ENCODE assay signal across 20 cellular contexts in genomic region chr5:169811023-169811422, GRCh38.
DNase-seq lines count a peak whose midpoint lies in the region; ATAC-seq, FAIRE-seq and TF ChIP-seq lines count a peak whose summit lies in the region.
"Had no signal": no experiment of that assay in that cellular context is flagged by ENCODE, and none has a peak within 500 bp of the region (broad histone marks: within the 10 kb centered on the region; RNA-seq: fewer than 3 reads in every experiment).

No MANE protein-coding gene starts in this region.

- no peak overlapping the region for H2AFZ ChIP-seq in H1 (ENCODE audit: low read length)

- no peaks in the 10 kb centered on the region for H3K27me3 ChIP-seq in CD4-positive, CD25-positive, alpha-beta regulatory T cell (ENCODE audit: control insufficient read depth, insufficient read depth, low read length)
- H3K27me3 ChIP-seq in H1 (replicated peaks in 1 of 4; ENCODE audit: control insufficient read depth in 3 of 4, extremely low read depth in 1 of 4, insufficient read depth in 3 of 4, low read length in 3 of 4) = peaks cover 0 to 2% (median 0%) of the 10 kb centered on the region in 4 experiments; a peak in 1 of 7 replicates

- no peak for DNase-seq in CD4-positive, CD25-positive, alpha-beta regulatory T cell
- DNase-seq in H1 (ENCODE audit: low read depth in 1 of 2, low spot score in 2 of 2) (no peak), nephron progenitor cell (peak; percentile 15), WTC11 (ENCODE audit: low spot score) (no peak), NCI-H2081 treated with DMSO at 0.1 percent for 48 hours (lab: John Stamatoyannopoulos, UW) (no peak)
- DNase-seq in activated naive CD4-positive, alpha-beta T cell treated with anti-CD3 and anti-CD28 coated beads, Interleukin-2, amount 10 ng/mL, durations not matched to agents 7 days and 5 days = no peak
- DNase-seq: AML-193; Calu3; CD4-positive, alpha-beta memory T cell; DMS79 treated with DMSO at 0.1 percent for 48 hours; GF-D8; HCEC 1CT; IMR-90 had no signal

- no peak for TF ChIP-seq CTCF in H1 (IDR thresholded peaks at IDR 0.05; ENCODE audit: control extremely low read depth in 1 of 3, insufficient read depth in 1 of 3, low read depth in 1 of 3, low read length in 3 of 3)
- TF ChIP-seq CTCF in nephron progenitor cell (IDR thresholded peaks at IDR 0.05) = no peak
- TF ChIP-seq CTCF in WTC11 (IDR thresholded peaks at IDR 0.05) = no peak

- peaks cover 0 to 1% (median 0%) of the 10 kb centered on the region in 7 donors for H3K9me3 Mint-ChIP-seq in CD4-positive, CD25-positive, alpha-beta regulatory T cell
- H3K9me3 Mint-ChIP-seq in nephron progenitor cell (peaks cover 3% of the 10 kb centered on the region), WTC11 (peaks cover 14% of the 10 kb centered on the region)
- no peaks in the 10 kb centered on the region for H3K9me3 Mint-ChIP-seq in stimulated activated memory B cell treated with anti-CD40 and anti-IgM and Interleukin-4, amounts not matched to agents 10 μg/mL and 1 μg/mL and 100 μg/mL, for 72 hours
- no peaks in the 10 kb centered on the region for H3K9me3 Mint-ChIP-seq in activated naive CD4-positive, alpha-beta T cell treated with anti-CD3 and anti-CD28 coated beads, Interleukin-2, amount 10 ng/mL, durations not matched to agents 7 days and 5 days
- H3K9me3 Mint-ChIP-seq: CD4-positive, alpha-beta memory T cell had no signal

- H4K91ac ChIP-seq in H1 (replicated peaks; ENCODE audit: insufficient read length, low read length) = peak overlapping the region; percentile 16

- H2BK5ac ChIP-seq in H1 (ENCODE audit: low read depth, low read length) = no peak overlapping the region

- peaks cover 54% of the 10 kb centered on the region for H3K36me3 Mint-ChIP-seq in CD4-positive, CD25-positive, alpha-beta regulatory T cell
- H3K36me3 Mint-ChIP-seq in nephron progenitor cell (ENCODE audit: low read depth) (no peaks in the 10 kb centered on the region), WTC11 (peaks cover 11% of the 10 kb centered on the region)
- H3K36me3 Mint-ChIP-seq in stimulated activated memory B cell treated with anti-CD40 and anti-IgM and Interleukin-4, amounts not matched to agents 10 μg/mL and 1 μg/mL and 100 μg/mL, for 72 hours = peaks cover 61% of the 10 kb centered on the region
- H3K36me3 Mint-ChIP-seq in activated naive CD4-positive, alpha-beta T cell treated with anti-CD3 and anti-CD28 coated beads, Interleukin-2, amount 10 ng/mL, durations not matched to agents 7 days and 5 days = peaks cover 52% of the 10 kb centered on the region

- no peaks in the 10 kb centered on the region for H3K79me1 ChIP-seq in H1 (ENCODE audit: low read depth, low read length)

- no peak for FAIRE-seq in H1 (lab: Jason Lieb, UNC)
- FAIRE-seq: A549, GM19239, H54, HTR-8/SVneo had no signal

- peaks cover 62% of the 10 kb centered on the region for H3K36me3 ChIP-seq in CD4-positive, CD25-positive, alpha-beta regulatory T cell (ENCODE audit: control insufficient read depth, insufficient read depth, low read length)
- H3K36me3 ChIP-seq in H1 (ENCODE audit: control insufficient read depth in 2 of 4, insufficient read depth in 4 of 4, low read length in 3 of 4) = no peaks in the 10 kb centered on the region

- no peak overlapping the region for H3K4me3 Mint-ChIP-seq in CD4-positive, CD25-positive, alpha-beta regulatory T cell
- H3K4me3 Mint-ChIP-seq in nephron progenitor cell (no peak overlapping the region), WTC11 (no peak overlapping the region)
- no peak overlapping the region for H3K4me3 Mint-ChIP-seq in stimulated activated memory B cell treated with anti-CD40 and anti-IgM and Interleukin-4, amounts not matched to agents 10 μg/mL and 1 μg/mL and 100 μg/mL, for 72 hours
- no peak overlapping the region for H3K4me3 Mint-ChIP-seq in activated naive CD4-positive, alpha-beta T cell treated with anti-CD3 and anti-CD28 coated beads, Interleukin-2, amount 10 ng/mL, durations not matched to agents 7 days and 5 days
- H3K4me3 Mint-ChIP-seq: CD4-positive, alpha-beta memory T cell had no signal

- H2AK5ac ChIP-seq in H1 (ENCODE audit: low read depth, low read length) = no peak overlapping the region

- no peak overlapping the region for H3K18ac ChIP-seq in H1 (ENCODE audit: extremely low read depth, low read length)

- H3K4me1 ChIP-seq in CD4-positive, CD25-positive, alpha-beta regulatory T cell (ENCODE audit: control insufficient read depth, insufficient read depth, low read length, poor library complexity, severe bottlenecking) = no peaks in the 10 kb centered on the region
- H3K4me1 ChIP-seq in H1 (replicated peaks in 1 of 4; ENCODE audit: control insufficient read depth in 3 of 4, insufficient read depth in 4 of 4, low read length in 3 of 4) = peaks cover 2 to 33% (median 24%) of the 10 kb centered on the region in 4 experiments
- H3K4me1 ChIP-seq: A549 had no signal

- H3K23me2 ChIP-seq in H1 (ENCODE audit: low read depth, low read length) = 0 out of 2 replicates have a peak, but pooled peaks cover 1% of the 10 kb centered on the region

- H3K79me2 ChIP-seq in H1 (ENCODE audit: control insufficient read depth in 1 of 2, insufficient read depth in 2 of 2, low read length in 2 of 2) = no peaks in the 10 kb centered on the region

- peak overlapping the region; percentile 44; the same call in 1 of the 2 replicates for H2BK12ac ChIP-seq in H1 (ENCODE audit: low read depth, low read length)

- H4K20me1 ChIP-seq in H1 (replicated peaks in 1 of 2; ENCODE audit: control insufficient read depth in 1 of 2, insufficient read depth in 2 of 2, low read length in 2 of 2) = no peaks in the 10 kb centered on the region

- 95% methylated on average over 5 of the region's 5 CpGs; no CpG with 5 or more reads in 1 of the 2 experiments for WGBS in H1 (ENCODE audit: extremely low coverage in 1 of 2, insufficient coverage in 1 of 2, insufficient read length in 1 of 2, insufficient replicate concordance in 2 of 2, low coverage in 1 of 2, low lambda C conversion rate in 2 of 2, missing lambda C conversion rate in 1 of 2), 2 experiments

- POLR2A ChIA-PET in H1 (lab: Charles Lee; ENCODE audit: partially characterized antibody) = interaction anchor here (0.9 kb wide), 1 partner anchor 46 kb away, joined by 3 read pairs; no protein-coding TSS in a partner anchor
- POLR2A ChIA-PET in WTC11 (lab: Charles Lee) = no interaction called here

- H3K9ac ChIP-seq in H1 (replicated peaks in 1 of 4; ENCODE audit: extremely low read depth in 1 of 4, low read depth in 3 of 4, low read length in 3 of 4) = no peak overlapping the region

- H3K27ac ChIP-seq in CD4-positive, CD25-positive, alpha-beta regulatory T cell (ENCODE audit: insufficient read depth, low read length, poor library complexity, severe bottlenecking) = no peak overlapping the region
- no peak overlapping the region for H3K27ac ChIP-seq in H1 (ENCODE audit: low read depth, low read length)
- H3K27ac ChIP-seq: 22Rv1, A549, C4-2B had no signal

- CTCF ChIA-PET in H1 (lab: Charles Lee; ENCODE audit: partially characterized antibody) = interaction anchor here (0.7 to 3.8 kb wide), 5 partner anchors 8 to 169 kb away, joined by 3 to 18 read pairs (median 4); partner anchors contain the start of gene INSYN2B
- CTCF ChIA-PET in WTC11 (lab: Charles Lee) = interaction anchor here (1.5 kb wide), 1 partner anchor 169 kb away, joined by 6 read pairs; the partner anchor contains the start of gene INSYN2B
- CTCF ChIA-PET in activated naive CD4-positive, alpha-beta T cell treated with anti-CD3 and anti-CD28 coated beads, Interleukin-2, amount 10 ng/mL, durations not matched to agents 7 days and 5 days (lab: Charles Lee) = no interaction called here

- no peak overlapping the region for H3K4ac ChIP-seq in H1 (replicated peaks; ENCODE audit: insufficient read length, low read depth, low read length)

- no peak overlapping the region for H4K5ac ChIP-seq in H1 (ENCODE audit: insufficient read length, low read depth, low read length)

- H2BK15ac ChIP-seq in H1 (ENCODE audit: low read length) = no peak overlapping the region

- no peak overlapping the region for H3K4me3 ChIP-seq in CD4-positive, CD25-positive, alpha-beta regulatory T cell (ENCODE audit: low read depth, low read length)
- H3K4me3 ChIP-seq in H1 (ENCODE audit: extremely low read depth in 1 of 4, insufficient read depth in 2 of 4, low read depth in 3 of 4, low read length in 4 of 4) = no peak overlapping the region
- H3K4me3 ChIP-seq: A549 had no signal

- H3K27me3 Mint-ChIP-seq in CD4-positive, CD25-positive, alpha-beta regulatory T cell = no peaks in the 10 kb centered on the region
- H3K27me3 Mint-ChIP-seq in nephron progenitor cell (ENCODE audit: low read depth, poor library complexity) (peaks cover 14% of the 10 kb centered on the region), WTC11 (ENCODE audit: low read depth) (peaks cover 9% of the 10 kb centered on the region)
- H3K27me3 Mint-ChIP-seq in stimulated activated memory B cell treated with anti-CD40 and anti-IgM and Interleukin-4, amounts not matched to agents 10 μg/mL and 1 μg/mL and 100 μg/mL, for 72 hours = no peaks in the 10 kb centered on the region
- H3K27me3 Mint-ChIP-seq in activated naive CD4-positive, alpha-beta T cell treated with anti-CD3 and anti-CD28 coated beads, Interleukin-2, amount 10 ng/mL, durations not matched to agents 7 days and 5 days = no peaks in the 10 kb centered on the region
- H3K27me3 Mint-ChIP-seq: CD4-positive, alpha-beta memory T cell had no signal

- H3K27ac Mint-ChIP-seq in CD4-positive, CD25-positive, alpha-beta regulatory T cell = peak overlapping the region in 2 of 3 donors; percentile 9 to 21
- H3K27ac Mint-ChIP-seq in nephron progenitor cell (no peak overlapping the region), WTC11 (no peak overlapping the region)
- H3K27ac Mint-ChIP-seq in stimulated activated memory B cell treated with anti-CD40 and anti-IgM and Interleukin-4, amounts not matched to agents 10 μg/mL and 1 μg/mL and 100 μg/mL, for 72 hours = peak overlapping the region; percentile 53
- H3K27ac Mint-ChIP-seq in activated naive CD4-positive, alpha-beta T cell treated with anti-CD3 and anti-CD28 coated beads, Interleukin-2, amount 10 ng/mL, durations not matched to agents 7 days and 5 days = no peak overlapping the region

- no peak overlapping the region for H3K4me2 ChIP-seq in H1 (ENCODE audit: insufficient read depth in 1 of 2, low read depth in 2 of 2, low read length in 2 of 2)
- H3K4me2 ChIP-seq: A549 had no signal

- H3K9me3 ChIP-seq in CD4-positive, CD25-positive, alpha-beta regulatory T cell (ENCODE audit: control insufficient read depth in 2 of 2, low read length in 2 of 2) = no peaks in the 10 kb centered on the region
- H3K9me3 ChIP-seq in H1 (ENCODE audit: insufficient read depth in 2 of 2, low read depth in 1 of 2, low read length in 1 of 2) = no peaks in the 10 kb centered on the region
- H3K9me3 ChIP-seq: A549 had no signal

- H3K4me1 Mint-ChIP-seq in CD4-positive, CD25-positive, alpha-beta regulatory T cell = peaks cover 5 to 19% (median 15%) of the 10 kb centered on the region in 4 donors
- peaks cover 9% of the 10 kb centered on the region for H3K4me1 Mint-ChIP-seq in nephron progenitor cell
- peaks cover 26% of the 10 kb centered on the region for H3K4me1 Mint-ChIP-seq in stimulated activated memory B cell treated with anti-CD40 and anti-IgM and Interleukin-4, amounts not matched to agents 10 μg/mL and 1 μg/mL and 100 μg/mL, for 72 hours
- peaks cover 64% of the 10 kb centered on the region for H3K4me1 Mint-ChIP-seq in WTC11
- H3K4me1 Mint-ChIP-seq in activated naive CD4-positive, alpha-beta T cell treated with anti-CD3 and anti-CD28 coated beads, Interleukin-2, amount 10 ng/mL, durations not matched to agents 7 days and 5 days = peaks cover 2% of the 10 kb centered on the region

- TF ChIP-seq POLR2A in H1 (IDR thresholded peaks at IDR 0.05; ENCODE audit: control extremely low read depth in 1 of 2, low read depth in 2 of 2, low read length in 2 of 2) = no peak

- H3K23ac ChIP-seq in H1 (ENCODE audit: insufficient read length) = no peak overlapping the region

- H2BK120ac ChIP-seq in H1 (replicated peaks; ENCODE audit: low read depth, low read length) = no peak overlapping the region

- H3K14ac ChIP-seq in H1 (ENCODE audit: insufficient read length) = no peak overlapping the region

- TF ChIP-seq RAD21 in H1 (IDR thresholded peaks at IDR 0.05 in 1 of 2, conservative IDR thresholded peaks at IDR 0.05 in 1 of 2; ENCODE audit: low read depth in 2 of 2, low read length in 2 of 2) = no peak

- H2BK20ac ChIP-seq in H1 (ENCODE audit: low read length) = peak overlapping the region; percentile 13; the same call in 1 of the 2 replicates

- no peak for ATAC-seq in CD4-positive, CD25-positive, alpha-beta regulatory T cell (ENCODE audit: low read depth in 2 of 2)
- no peak for ATAC-seq in stimulated activated memory B cell treated with anti-CD40 and anti-IgM and Interleukin-4, amounts not matched to agents 10 μg/mL and 1 μg/mL and 100 μg/mL, for 72 hours
- no peak for ATAC-seq in WTC11
- ATAC-seq: A549 had no signal

- no peak overlapping the region for H3K56ac ChIP-seq in H1 (replicated peaks; ENCODE audit: insufficient read length, low read depth, low read length)

- TF ChIP-seq EP300 in H1 (IDR thresholded peaks at IDR 0.05; ENCODE audit: borderline replicate concordance in 1 of 2, low read depth in 2 of 2, low read length in 2 of 2) = no peak

- H4K8ac ChIP-seq in H1 (ENCODE audit: extremely low read depth, insufficient read depth, low read length) = no peak overlapping the region

Comparison
In these comparisons a context has a peak if more than half of its experiments do, and no peak if none do; other contexts are left out.
1. H3K27ac Mint-ChIP-seq: peak in CD4-positive, CD25-positive, alpha-beta regulatory T cell (2 of 3) and stimulated activated memory B cell treated with anti-CD40 and anti-IgM and Interleukin-4, amounts not matched to agents 10 μg/mL and 1 μg/mL and 100 μg/mL, for 72 hours (single experiment); none in nephron progenitor cell (single experiment), WTC11 (single experiment) and activated naive CD4-positive, alpha-beta T cell treated with anti-CD3 and anti-CD28 coated beads, Interleukin-2, amount 10 ng/mL, durations not matched to agents 7 days and 5 days (single experiment).